In the genomic region with DNA sequence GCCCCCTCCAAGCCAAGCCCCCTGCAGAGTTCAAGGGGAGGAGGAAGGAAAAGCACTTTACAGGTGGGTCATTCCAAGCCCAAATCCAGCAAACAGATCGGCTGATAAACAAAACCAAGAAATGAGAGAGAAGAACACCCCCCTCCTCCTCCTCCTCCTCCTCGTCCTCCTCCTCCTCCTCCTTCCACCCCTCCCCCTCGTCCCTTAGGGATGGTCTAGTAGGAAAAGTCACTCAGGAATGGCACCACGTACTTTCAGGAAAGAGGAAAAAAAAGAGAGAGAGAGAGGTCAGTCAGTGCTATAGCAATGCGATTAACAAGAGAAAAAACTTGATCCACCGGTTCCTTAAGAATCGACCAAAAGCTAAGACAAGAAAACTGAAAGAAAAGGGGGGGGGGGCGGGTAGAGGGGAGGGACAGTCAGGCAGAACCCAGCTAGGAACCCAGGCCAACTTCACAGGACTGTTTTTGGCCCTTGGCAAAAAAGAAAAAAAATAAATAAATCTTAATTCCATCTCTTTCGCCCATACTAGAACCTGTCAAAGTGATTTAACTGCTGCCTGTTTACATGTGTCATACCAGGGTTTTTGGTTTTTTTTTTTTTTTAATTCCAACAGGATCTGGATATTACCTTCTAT, we compare ENCODE assay signal across 8 cellular contexts. TPM values are rescaled to one million over a fixed set of nuclear protein-coding genes. Genes with fewer than 3 reads are reported as not detected.
DNase-seq lines count a peak whose midpoint lies in the region; ATAC-seq and TF ChIP-seq lines count a peak whose summit lies in the region.

No MANE protein-coding gene starts in this region.

- peak overlapping the region; percentile 85 for H3K4me3 ChIP-seq in GM12865 (ENCODE audit: low read depth, low read length)
- H3K4me3 ChIP-seq in OCI-LY7 (ENCODE audit: low read depth, low read length, poor library complexity, severe bottlenecking), result peak overlapping the region; percentile 86
- H3K4me3 ChIP-seq in ectodermal cell (ENCODE audit: insufficient read depth, low read depth, low read length), result peak overlapping the region; percentile 72

- ATAC-seq in HG02852 (IDR thresholded peaks at IDR 0.05; ENCODE audit: unreplicated experiment) (no peak), HG03520 (IDR thresholded peaks at IDR 0.05; ENCODE audit: unreplicated experiment) (no peak)

- CTCF ChIA-PET in OCI-LY7 (lab: Charles Lee; ENCODE audit: unreplicated experiment), result interaction anchor here (1.0 to 1.5 kb wide), 3 partner anchors 91 to 117 kb away, joined by 3 read pairs; no protein-coding TSS in a partner anchor

- H2AFZ ChIP-seq in OCI-LY7 (ENCODE audit: low read length), result peak overlapping the region; percentile 76

- H3K4me1 ChIP-seq in OCI-LY7 (ENCODE audit: insufficient read depth, low read length, poor library complexity, severe bottlenecking), result peaks cover 40% of the 10 kb centered on the region
- H3K4me1 ChIP-seq in ectodermal cell (ENCODE audit: control insufficient read depth, insufficient read depth, low read length), result peaks cover 10% of the 10 kb centered on the region

- H3K9me3 ChIP-seq in OCI-LY7 (ENCODE audit: low read length) (0 out of 2 replicates have a peak, but pooled peaks cover 4% of the 10 kb centered on the region), ectodermal cell (ENCODE audit: control insufficient read depth, low read length) (no peaks in the 10 kb centered on the region)

- H3K79me2 ChIP-seq in OCI-LY7 (ENCODE audit: insufficient read depth, low read depth, low read length), result peaks cover 53% of the 10 kb centered on the region; the same call in 1 of the 2 replicates

- TF ChIP-seq CTCF in GM12865 (IDR thresholded peaks at IDR 0.05; ENCODE audit: insufficient read depth, low read depth, low read length, missing control alignments) (no peak), OCI-LY7 (conservative IDR thresholded peaks at IDR 0.05; ENCODE audit: low read length) (no peak), GM10266 (IDR thresholded peaks at IDR 0.05; ENCODE audit: control insufficient read depth, insufficient read depth, low read depth, missing control alignments) (no peak)

- POLR2A ChIA-PET in OCI-LY7 (lab: Charles Lee), result interaction anchor here (0.6 to 9.4 kb wide), 27 partner anchors 10 to 466 kb away, joined by 3 to 108 read pairs (median 6); a partner anchor contains a TSS

- intact Hi-C loops in OCI-LY7 (cut with micrococcal nuclease; ENCODE audit: unreplicated experiment), result no loop called here

- H3K36me3 ChIP-seq in OCI-LY7 (ENCODE audit: insufficient read depth, low read length) (peaks cover 21% of the 10 kb centered on the region), ectodermal cell (ENCODE audit: control insufficient read depth, insufficient read depth, low read length) (no peaks in the 10 kb centered on the region)

- H3K9me2 ChIP-seq in OCI-LY7 (ENCODE audit: insufficient read depth, low read length), result no peaks in the 10 kb centered on the region

- no TSS peak for BruUV-seq in OCI-LY7 (replicated peaks; lab: Mats Ljungman, UMichigan)

- peak overlapping the region; percentile 91 for H3K4me2 ChIP-seq in OCI-LY7 (ENCODE audit: low read length)

- H4K20me1 ChIP-seq in OCI-LY7 (ENCODE audit: insufficient read depth, low read length), result no peaks in the 10 kb centered on the region

- H3K27ac ChIP-seq in OCI-LY7 (ENCODE audit: low read depth, low read length, poor library complexity, severe bottlenecking) (peak overlapping the region; percentile 92), ectodermal cell (ENCODE audit: insufficient read depth, low read depth, low read length, poor library complexity, severe bottlenecking) (no peak overlapping the region)

- 0 to 7% methylated on average over 4 to 6 of the region's 9 CpGs for WGBS in ectodermal cell, 2 experiments

- H3K27me3 ChIP-seq in ectodermal cell (ENCODE audit: control insufficient read depth, insufficient read depth, low read length, poor library complexity, severe bottlenecking), result no peaks in the 10 kb centered on the region

- DNase-seq in GM12865 (ENCODE audit: low read depth) (peak; percentile 41), OCI-LY7 (ENCODE audit: low spot score) (peak; percentile 41), mucosa of gallbladder (ENCODE audit: low spot score) (peak; percentile 12), GM10266 (ENCODE audit: extremely low spot score) (no peak)
- DNase-seq in stimulated activated CD4-positive, alpha-beta T cell treated with anti-CD3 and anti-CD28 coated beads, Interleukin-2, amount 100 ng/mL, for 24 hours, result no peak

RNA-seq across cellular contexts. Expression of a gene that starts 1.0 kb away (rescaled TPM):
- 45.1 and 54.6 TPM in 2 replicates for total RNA-seq in OCI-LY7 (2014; rRNA removed; shearing (Covaris generic))
- total RNA-seq in OCI-LY7 (2022) (20.0 and 23.3 TPM in 2 replicates), mucosa of gallbladder (12.7 TPM)
- 14.2 TPM for polyA plus RNA-seq in ectodermal cell (2013, experiment 1 of 4)
- 12.7 TPM for polyA plus RNA-seq in ectodermal cell (2013, experiment 2 of 4)
- polyA plus RNA-seq in ectodermal cell (2013, experiment 3 of 4), result 10.2 TPM
- polyA plus RNA-seq in ectodermal cell (2013, experiment 4 of 4), result 11.4 TPM

Comparison
In these comparisons a context has a peak if more than half of its experiments do, and no peak if none do; other contexts are left out.
1. DNase-seq: peak in GM12865 (single experiment), OCI-LY7 (single experiment) and mucosa of gallbladder (single experiment); none in GM10266 (single experiment) and stimulated activated CD4-positive, alpha-beta T cell treated with anti-CD3 and anti-CD28 coated beads, Interleukin-2, amount 100 ng/mL, for 24 hours (0 of 2).
2. Peak in every context shown above with its lines, with median percentiles within 50 percentile points of each other: H3K4me3 ChIP-seq.